8 cellular contexts compared by ENCODE assay signal in genomic region chr13:51804295-51805172, GRCh38. TPM values are rescaled to one million over a fixed set of nuclear protein-coding genes. Genes with fewer than 3 reads are reported as not detected.
A peak's percentile ranks its signal among the peaks of the same experiment; 100 is the strongest.
DNase-seq lines count a peak whose midpoint lies in the region; ATAC-seq and TF ChIP-seq lines count a peak whose summit lies in the region.

No MANE protein-coding gene starts in this region.

- peak overlapping the region; percentile 87 to 97 (median 95) for H3K27ac Mint-ChIP-seq in CD14-positive monocyte

- H3K36me3 Mint-ChIP-seq in CD14-positive monocyte, result peaks cover 0 to under 1% of the 10 kb centered on the region in 2 donors

- peak overlapping the region; percentile 80 for H3K27ac ChIP-seq in KOPT-K1 (ENCODE audit: low read depth, low read length, poor library complexity, severe bottlenecking)

- H3K9me3 Mint-ChIP-seq in CD14-positive monocyte, result peaks cover 0 to 2% (median 0%) of the 10 kb centered on the region in 7 donors

- no peak for ATAC-seq in GM21423 (IDR thresholded peaks at IDR 0.05; ENCODE audit: unreplicated experiment)
- ATAC-seq in GM21786 (IDR thresholded peaks at IDR 0.05; ENCODE audit: unreplicated experiment), result no peak

- H3K4me3 Mint-ChIP-seq in CD14-positive monocyte, result peak overlapping the region; percentile 84 to 88

- intact Hi-C loops in CD14-positive monocyte (cut with micrococcal nuclease), result loop anchor here (5.0 to 10.0 kb wide), 4 partner anchors 170 to 1870 kb away; partner anchors contain the start of genes INTS6 (in 2 of the 2) and SPRYD7 (in 1 of the 2)
- intact Hi-C loops in cardiac septum (cut with DNase I), result loop anchor here (5.0 kb wide), 4 partner anchors 37 to 352 kb away; partner anchors contain the start of genes INTS6 and WDFY2

- H3K9me3 ChIP-seq in KOPT-K1 (ENCODE audit: insufficient read depth, low read length, poor library complexity, severe bottlenecking), result no peaks in the 10 kb centered on the region

- H3K36me3 ChIP-seq in KOPT-K1 (ENCODE audit: insufficient read depth, low read length), result no peaks in the 10 kb centered on the region

- peaks cover 3 to 22% (median 7%) of the 10 kb centered on the region in 3 donors for H3K27me3 Mint-ChIP-seq in CD14-positive monocyte (ENCODE audit: low read depth in 3 of 3)

- no peak for DNase-seq in CD14-positive monocyte (ENCODE audit: low spot score)
- DNase-seq in activated naive CD4-positive, alpha-beta T cell (lab: John Stamatoyannopoulos, UW), result peak in 3 of 4 experiments; percentile 7 to 42 (median 35)
- peak; percentile 77 for DNase-seq in cardiac septum (ENCODE audit: low spot score)
- peak; percentile 90 for DNase-seq in retina
- DNase-seq in effector CD4-positive, alpha-beta T cell, result no peak

- peaks cover 51% of the 10 kb centered on the region for H3K4me1 Mint-ChIP-seq in CD14-positive monocyte

- no peak for TF ChIP-seq CTCF in CD14-positive monocyte (IDR thresholded peaks at IDR 0.05)

RNA-seq across cellular contexts. Expression of gene DHRS12, which starts 0.6 kb away (rescaled TPM):
- polyA plus RNA-seq in CD14-positive monocyte, result 10 to 100 TPM; 20.0 to 20.2 TPM
- 9.8 TPM for total RNA-seq in cardiac septum

RNA-seq across cellular contexts. Expression of gene TMEM272, which starts 40.4 kb away (rescaled TPM):
- not detected for polyA plus RNA-seq in CD14-positive monocyte
- total RNA-seq in cardiac septum, result 1.7 TPM

RNA-seq across cellular contexts. Expression of gene CCDC70, which starts 57.2 kb away (rescaled TPM):
- not detected for polyA plus RNA-seq in CD14-positive monocyte
- total RNA-seq in cardiac septum, result not detected

Comparison
In these comparisons a context has a peak if more than half of its experiments do, and no peak if none do; other contexts are left out.
1. DNase-seq: peak in activated naive CD4-positive, alpha-beta T cell (3 of 4), cardiac septum (single experiment) and retina (single experiment); none in CD14-positive monocyte (single experiment) and effector CD4-positive, alpha-beta T cell (single experiment).